8 cellular contexts compared by ENCODE assay signal in the genomic region with DNA sequence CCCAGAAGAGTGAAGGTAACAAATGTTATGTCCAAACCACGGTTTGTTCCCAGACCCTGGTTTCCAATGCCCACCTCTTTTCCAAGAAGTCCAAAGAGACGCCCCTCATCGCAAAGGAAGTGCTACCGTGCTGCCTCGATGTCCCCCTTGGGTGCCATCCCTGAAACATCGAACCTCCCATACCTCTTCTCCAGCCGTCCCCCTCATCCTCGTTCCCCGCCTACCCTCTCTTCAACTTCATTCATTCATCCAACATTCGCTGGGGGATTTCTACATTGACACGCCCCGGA. TPM values are rescaled to one million over a fixed set of nuclear protein-coding genes. Genes with fewer than 3 reads are reported as not detected.
DNase-seq lines count a peak whose midpoint lies in the region; ATAC-seq and TF ChIP-seq lines count a peak whose summit lies in the region.

No MANE protein-coding gene starts in this region.

- H3K4me1 ChIP-seq in iPS-15b (ENCODE audit: control insufficient read depth, insufficient read depth, low read length): no peaks in the 10 kb centered on the region

- H3K4me3 ChIP-seq in iPS-15b (ENCODE audit: low read depth, low read length): peak overlapping the region; percentile 90

- H3K27me3 Mint-ChIP-seq in activated CD4-positive, alpha-beta T cell treated with anti-CD3 and anti-CD28 coated beads, Interleukin-2, amount 10 ng/mL, durations not matched to agents 24 days and 14 days: no peaks in the 10 kb centered on the region

- H3K4me3 Mint-ChIP-seq in activated CD4-positive, alpha-beta T cell treated with anti-CD3 and anti-CD28 coated beads, Interleukin-2, amount 10 ng/mL, durations not matched to agents 24 days and 14 days: peak overlapping the region; percentile 93

- peak overlapping the region; percentile 96 for H3K27ac Mint-ChIP-seq in activated CD4-positive, alpha-beta T cell treated with anti-CD3 and anti-CD28 coated beads, Interleukin-2, amount 10 ng/mL, durations not matched to agents 24 days and 14 days

- TF ChIP-seq CTCF in VCaP (conservative IDR thresholded peaks at IDR 0.05): no peak

- intact Hi-C loops in activated CD4-positive, alpha-beta T cell treated with anti-CD3 and anti-CD28 coated beads, Interleukin-2, amount 10 ng/mL, durations not matched to agents 24 days and 14 days (cut with micrococcal nuclease): loop anchor here (1.0 to 5.0 kb wide), 6 partner anchors 14 to 149 kb away; a partner anchor contains a TSS

- no peaks in the 10 kb centered on the region for H3K27me3 ChIP-seq in iPS-15b (ENCODE audit: control insufficient read depth, insufficient read depth, low read length)

- peak overlapping the region; percentile 94 for H3K9ac ChIP-seq in iPS-15b (ENCODE audit: low read depth, low read length)

- DNase-seq in activated CD4-positive, alpha-beta T cell treated with anti-CD3 and anti-CD28 coated beads, Interleukin-2, amount 10 ng/mL, durations not matched to agents 24 days and 14 days: no peak
- no peak for DNase-seq in activated CD4-positive, alpha-beta T cell treated with anti-CD3 and anti-CD28 coated beads, Interleukin-2, amount 50 U/mL, for 48 hours
- no peak for DNase-seq in substantia nigra (lab: John Stamatoyannopoulos, UW)
- no peak for DNase-seq in DMS153 (lab: John Stamatoyannopoulos, UW)

- no peaks in the 10 kb centered on the region for H3K36me3 ChIP-seq in iPS-15b (ENCODE audit: control insufficient read depth, insufficient read depth, low read length)

- ATAC-seq in GM18858 (IDR thresholded peaks at IDR 0.05; ENCODE audit: unreplicated experiment): no peak
- ATAC-seq in HG03135 (IDR thresholded peaks at IDR 0.05; ENCODE audit: unreplicated experiment): no peak

- H3K27ac ChIP-seq in VCaP: peak overlapping the region; percentile 73
- H3K27ac ChIP-seq in substantia nigra (ENCODE audit: low read depth, low read length, poor library complexity, severe bottlenecking): peak overlapping the region; percentile 74

- H3K36me3 Mint-ChIP-seq in activated CD4-positive, alpha-beta T cell treated with anti-CD3 and anti-CD28 coated beads, Interleukin-2, amount 10 ng/mL, durations not matched to agents 24 days and 14 days (ENCODE audit: low read depth): peaks cover 21% of the 10 kb centered on the region

- peaks cover 23% of the 10 kb centered on the region for H3K4me1 Mint-ChIP-seq in activated CD4-positive, alpha-beta T cell treated with anti-CD3 and anti-CD28 coated beads, Interleukin-2, amount 10 ng/mL, durations not matched to agents 24 days and 14 days

- H3K9me3 ChIP-seq in iPS-15b (ENCODE audit: control insufficient read depth, insufficient read depth, low read length): no peaks in the 10 kb centered on the region

- no peaks in the 10 kb centered on the region for H3K9me3 Mint-ChIP-seq in activated CD4-positive, alpha-beta T cell treated with anti-CD3 and anti-CD28 coated beads, Interleukin-2, amount 10 ng/mL, durations not matched to agents 24 days and 14 days

RNA-seq across cellular contexts. Expression of a gene that starts 0.5 kb away (rescaled TPM):
- 56.2 and 60.0 TPM in 2 replicates for total RNA-seq in activated CD4-positive, alpha-beta T cell treated with anti-CD3 and anti-CD28 coated beads, Interleukin-2, amount 10 ng/mL, durations not matched to agents 24 days and 14 days

RNA-seq across cellular contexts. Expression of a gene that starts 30.7 kb away (rescaled TPM):
- total RNA-seq in activated CD4-positive, alpha-beta T cell treated with anti-CD3 and anti-CD28 coated beads, Interleukin-2, amount 10 ng/mL, durations not matched to agents 24 days and 14 days: 98.9 and 106 TPM in 2 replicates
